28 cellular contexts compared by ENCODE assay signal in genomic region chr6:19943042-19943441, GRCh38.
DNase-seq lines count a peak whose midpoint lies in the region; ATAC-seq, FAIRE-seq and TF ChIP-seq lines count a peak whose summit lies in the region.
"Had no signal": no experiment of that assay in that cellular context is flagged by ENCODE, and none has a peak within 500 bp of the region (broad histone marks: within the 10 kb centered on the region; RNA-seq: fewer than 3 reads in every experiment).

No MANE protein-coding gene starts in this region.

- H3K36me3 ChIP-seq in HepG2 (replicated peaks in 1 of 2; ENCODE audit: control insufficient read depth in 1 of 2, insufficient read depth in 2 of 2, low read length in 2 of 2) (no peaks in the 10 kb centered on the region), right lobe of liver (no peaks in the 10 kb centered on the region)
- H3K36me3 ChIP-seq: BE2C; BLaER1; BLaER1 treated with 17β-estradiol and CSF1 and Interleukin-3, amounts not matched to agents 10 nM and 100 nM had no signal

- H3K4me1 ChIP-seq in HepG2 (ENCODE audit: insufficient read depth, low read length) (no peaks in the 10 kb centered on the region), right lobe of liver (no peaks in the 10 kb centered on the region)
- H3K4me1 ChIP-seq: A549; BE2C; BLaER1; BLaER1 treated with 17β-estradiol and CSF1 and Interleukin-3, amounts not matched to agents 10 nM and 100 nM; Caco-2 had no signal

- CTCF ChIA-PET in HepG2 (lab: Yijun Ruan, JAX; ENCODE audit: low intra/inter-chr PET ratio, low total read pairs): no interaction called here

- TF ChIP-seq CTCF in HepG2 (CRISPR knock-in tag; IDR thresholded peaks at IDR 0.05) (no peak), right lobe of liver (IDR thresholded peaks at IDR 0.05) (no peak)

- TF ChIP-seq POLR2A in HepG2 (IDR thresholded peaks at IDR 0.05; ENCODE audit: insufficient read depth in 1 of 2, low read depth in 2 of 2, low read length in 2 of 2) (no peak), right lobe of liver (IDR thresholded peaks at IDR 0.05) (no peak)

- H3K27ac ChIP-seq in HepG2 (ENCODE audit: extremely low read length, insufficient read depth, low read length): no peak overlapping the region
- no peak overlapping the region for H3K27ac ChIP-seq in right lobe of liver
- H3K27ac ChIP-seq: 22Rv1; A549; BLaER1; BLaER1 treated with 17β-estradiol and CSF1 and Interleukin-3, amounts not matched to agents 10 nM and 100 nM; C4-2B had no signal

- no peaks in the 10 kb centered on the region for H3K9me3 ChIP-seq in HepG2 (ENCODE audit: low read length)
- no peaks in the 10 kb centered on the region for H3K9me3 ChIP-seq in right lobe of liver
- H3K9me3 ChIP-seq: A549, BE2C, Caco-2 had no signal

- intact Hi-C loops in HepG2 (cut with micrococcal nuclease; ENCODE audit: unreplicated experiment): no loop called here
- intact Hi-C loops in right lobe of liver (cut with DNase I): no loop called here

- no peak overlapping the region for H2AFZ ChIP-seq in HepG2 (ENCODE audit: low read length)

- FAIRE-seq in HepG2 (lab: Jason Lieb, UNC): no peak
- FAIRE-seq: A204.1, A549, D721Med had no signal

- H3K79me2 ChIP-seq in HepG2 (ENCODE audit: insufficient read depth, low read length): no peaks in the 10 kb centered on the region

- TF ChIP-seq RAD21 in HepG2 (CRISPR knock-in tag; IDR thresholded peaks at IDR 0.05): no peak

- H3K4me3 ChIP-seq in HepG2 (replicated peaks in 1 of 3; ENCODE audit: insufficient read depth in 1 of 3, low read depth in 2 of 3, low read length in 3 of 3) (no peak overlapping the region), right lobe of liver (no peak overlapping the region)
- H3K4me3 ChIP-seq: A549; BLaER1; BLaER1 treated with 17β-estradiol and CSF1 and Interleukin-3, amounts not matched to agents 10 nM and 100 nM had no signal

- DNase-seq in HepG2 (ENCODE audit: low spot score): no peak
- no peak for DNase-seq in right lobe of liver
- DNase-seq: 8988T; ACHN; AML-193; BE2C; C1 segment of cervical spinal cord; Caco-2; Calu3; CD4-positive, alpha-beta memory T cell; CD4-positive, alpha-beta T cell; CD4-positive, CD25-positive, alpha-beta regulatory T cell; CD8-positive, alpha-beta memory T cell; CD8-positive, alpha-beta T cell; DMS 273 treated with DMSO at 0.1 percent for 48 hours; DMS153; DMS53; DMS79; DMS79 treated with DMSO at 0.1 percent for 48 hours; DND-41; EL had no signal

- no peak for TF ChIP-seq EP300 in HepG2 (IDR thresholded peaks at IDR 0.05; ENCODE audit: low read depth in 2 of 2, low read length in 2 of 2)
- no peak for TF ChIP-seq EP300 in HepG2 (CRISPR knock-in tag; IDR thresholded peaks at IDR 0.05; ENCODE audit: borderline replicate concordance)

- POLR2A ChIA-PET in HepG2 (lab: Yijun Ruan, JAX): no interaction called here

- no peak overlapping the region for H3K4me2 ChIP-seq in HepG2 (ENCODE audit: low read depth, low read length)
- H3K4me2 ChIP-seq: A549; BLaER1; BLaER1 treated with 17β-estradiol and CSF1 and Interleukin-3, amounts not matched to agents 10 nM and 100 nM had no signal

- H3K27me3 ChIP-seq in HepG2 (ENCODE audit: control insufficient read depth in 1 of 2, insufficient read depth in 2 of 2, low read length in 2 of 2) (no peaks in the 10 kb centered on the region), right lobe of liver (no peaks in the 10 kb centered on the region)
- H3K27me3 ChIP-seq: BE2C; BLaER1; BLaER1 treated with 17β-estradiol and CSF1 and Interleukin-3, amounts not matched to agents 10 nM and 100 nM had no signal

- ATAC-seq in HepG2: no peak
- no peak for ATAC-seq in right lobe of liver
- ATAC-seq: A549; CD8-positive, alpha-beta T cell had no signal

- no peaks in the 10 kb centered on the region for H4K20me1 ChIP-seq in HepG2 (ENCODE audit: insufficient read depth, low read length)
- H4K20me1 ChIP-seq: BLaER1; BLaER1 treated with 17β-estradiol and CSF1 and Interleukin-3, amounts not matched to agents 10 nM and 100 nM had no signal

- no peak overlapping the region for H3K9ac ChIP-seq in HepG2 (ENCODE audit: insufficient read depth, low read depth, low read length)
- H3K9ac ChIP-seq: BLaER1; BLaER1 treated with 17β-estradiol and CSF1 and Interleukin-3, amounts not matched to agents 10 nM and 100 nM had no signal

- in situ Hi-C loops in HepG2 (cut with HindIII; ENCODE audit: extremely low pct_ligation_motif_present, low pct_unique_long_range_greater_than_20kb): no loop called here

- no TSS peak for BruUV-seq in HepG2 (replicated peaks; lab: Mats Ljungman, UMichigan)

TF ChIP-seq in HepG2, 621 proteins besides CTCF, POLR2A, EP300 and RAD21:
- TF ChIP-seq ZNF564 (CRISPR knock-in tag; IDR thresholded peaks at IDR 0.05) (no peak), RBAK (CRISPR knock-in tag; IDR thresholded peaks at IDR 0.05) (peak; percentile 68; the same call in 1 of the 2 replicates), NR2F6 (IDR thresholded peaks at IDR 0.05) (peak; percentile 52), NR2F6 (CRISPR knock-in tag; IDR thresholded peaks at IDR 0.05) (no peak)
